ENCODE assay signal across 1 cellular context in genomic region chr1:229203030-229203751, GRCh38.
TF ChIP-seq lines count a peak whose summit lies in the region.

No MANE protein-coding gene starts in this region.

TF ChIP-seq in HepG2, 621 proteins besides CTCF, POLR2A, EP300 and RAD21 (continued from another document and continues in another):
- TF ChIP-seq PLSCR1 (CRISPR knock-in tag; IDR thresholded peaks at IDR 0.05; ENCODE audit: borderline replicate concordance) (no peak), RERE (CRISPR knock-in tag; IDR thresholded peaks at IDR 0.05; ENCODE audit: low read depth) (no peak), MEIS1 (CRISPR knock-in tag; IDR thresholded peaks at IDR 0.05; ENCODE audit: borderline replicate concordance) (0 out of 2 replicates have a peak, but pooled peaks have one; percentile 46), ZNF672 (CRISPR knock-in tag; IDR thresholded peaks at IDR 0.05) (no peak), TFDP1 (CRISPR knock-in tag; IDR thresholded peaks at IDR 0.05; ENCODE audit: borderline replicate concordance) (no peak), CREM (IDR thresholded peaks at IDR 0.05) (peak; percentile 59), CREM (CRISPR knock-in tag; IDR thresholded peaks at IDR 0.05) (no peak), LBX2 (CRISPR knock-in tag; IDR thresholded peaks at IDR 0.05; ENCODE audit: borderline replicate concordance) (no peak), SCMH1 (CRISPR knock-in tag; IDR thresholded peaks at IDR 0.05; ENCODE audit: borderline replicate concordance) (no peak), ZNF343 (CRISPR knock-in tag; IDR thresholded peaks at IDR 0.05) (0 out of 2 replicates have a peak, but pooled peaks have one; percentile 13), CENPBD1 (CRISPR knock-in tag; IDR thresholded peaks at IDR 0.05; ENCODE audit: borderline replicate concordance, low read depth) (no peak), ZNF468 (CRISPR knock-in tag; IDR thresholded peaks at IDR 0.05) (no peak), ZNF224 (CRISPR knock-in tag; IDR thresholded peaks at IDR 0.05) (no peak), ATF7 (IDR thresholded peaks at IDR 0.05) (peak; percentile 97), ATF7 (CRISPR knock-in tag; IDR thresholded peaks at IDR 0.05) (peak; percentile 97), ZSCAN22 (CRISPR knock-in tag; IDR thresholded peaks at IDR 0.05) (no peak), CEBPZ (IDR thresholded peaks at IDR 0.05; ENCODE audit: low read length) (no peak), CSRNP2 (CRISPR knock-in tag; conservative IDR thresholded peaks at IDR 0.05; ENCODE audit: low read depth) (no peak), ZNF660 (CRISPR knock-in tag; IDR thresholded peaks at IDR 0.05; ENCODE audit: borderline replicate concordance, low read depth) (no peak), KLF11 (CRISPR knock-in tag; IDR thresholded peaks at IDR 0.05) (no peak), ERF (CRISPR knock-in tag; IDR thresholded peaks at IDR 0.05) (peak; percentile 27; the same call in 1 of the 2 replicates), NFIC (IDR thresholded peaks at IDR 0.05; ENCODE audit: low read length) (peak; percentile 65; the same call in 1 of the 2 replicates), FUBP1 (CRISPR knock-in tag; IDR thresholded peaks at IDR 0.05; ENCODE audit: borderline replicate concordance) (no peak), HOXD1 (CRISPR knock-in tag; IDR thresholded peaks at IDR 0.05) (0 out of 2 replicates have a peak, but pooled peaks have one; percentile 37), PRPF4 (IDR thresholded peaks at IDR 0.05; ENCODE audit: low read depth, low read length, poor library complexity, severe bottlenecking) (no peak), SRF (IDR thresholded peaks at IDR 0.05; ENCODE audit: low read depth, low read length) (0 out of 2 replicates have a peak, but pooled peaks have one; percentile 39), ZNF572 (CRISPR knock-in tag; IDR thresholded peaks at IDR 0.05) (peak; percentile 89), ZNF589 (CRISPR knock-in tag; conservative IDR thresholded peaks at IDR 0.05) (no peak), SAP130 (CRISPR knock-in tag; IDR thresholded peaks at IDR 0.05; ENCODE audit: low read depth) (peak; percentile 62), ISL2 (CRISPR knock-in tag; IDR thresholded peaks at IDR 0.05) (peak; percentile 49; the same call in 1 of the 2 replicates), IRF2 (CRISPR knock-in tag; IDR thresholded peaks at IDR 0.05) (no peak), GPN1 (CRISPR knock-in tag; IDR thresholded peaks at IDR 0.05; ENCODE audit: borderline replicate concordance) (no peak), ZNF280B (CRISPR knock-in tag; IDR thresholded peaks at IDR 0.05; ENCODE audit: borderline replicate concordance) (no peak), EZH2 (conservative IDR thresholded peaks at IDR 0.05; ENCODE audit: low read depth, low read length) (no peak), MZF1 (CRISPR knock-in tag; IDR thresholded peaks at IDR 0.05; ENCODE audit: borderline replicate concordance) (no peak), NFE2 (CRISPR knock-in tag; IDR thresholded peaks at IDR 0.05) (no peak), ZNF709 (CRISPR knock-in tag; IDR thresholded peaks at IDR 0.05) (no peak), STAG1 (CRISPR knock-in tag; IDR thresholded peaks at IDR 0.05) (no peak), SP2 (CRISPR knock-in tag; IDR thresholded peaks at IDR 0.05) (peak; percentile 93)
